ENCODE assay signal across 12 cellular contexts in genomic region chr6:129882510-129883023, GRCh38. TPM values are rescaled to one million over a fixed set of nuclear protein-coding genes. Genes with fewer than 3 reads are reported as not detected.
DNase-seq lines count a peak whose midpoint lies in the region; ATAC-seq and TF ChIP-seq lines count a peak whose summit lies in the region.
"Had no signal": no experiment of that assay in that cellular context is flagged by ENCODE, and none has a peak within 500 bp of the region (broad histone marks: within the 10 kb centered on the region; RNA-seq: fewer than 3 reads in every experiment).

No MANE protein-coding gene starts in this region.

- H3K4me3 ChIP-seq in Loucy (ENCODE audit: low read length, poor library complexity, severe bottlenecking) (no peak overlapping the region), stomach (no peak overlapping the region)
- H3K4me3 ChIP-seq: dorsolateral prefrontal cortex, pancreas had no signal

- TF ChIP-seq CTCF in Loucy (conservative IDR thresholded peaks at IDR 0.05; ENCODE audit: low read length) (no peak), stomach (IDR thresholded peaks at IDR 0.05) (no peak)

- peak overlapping the region; percentile 12; the same call in 1 of the 2 replicates for H2AFZ ChIP-seq in Loucy (ENCODE audit: low read length)

- H3K36me3 ChIP-seq in Loucy (ENCODE audit: insufficient read depth, low read length) (no peaks in the 10 kb centered on the region), stomach (no peaks in the 10 kb centered on the region)
- H3K36me3 ChIP-seq: BE2C, pancreas had no signal

- H3K9ac ChIP-seq in Loucy (ENCODE audit: low read depth, low read length, poor library complexity, severe bottlenecking): no peak overlapping the region

- no peaks in the 10 kb centered on the region for H4K20me1 ChIP-seq in Loucy (ENCODE audit: insufficient read depth, low read length, poor library complexity, severe bottlenecking)

- H3K79me2 ChIP-seq in Loucy (ENCODE audit: insufficient read depth, low read length): no peaks in the 10 kb centered on the region

- ATAC-seq in GM19035 (IDR thresholded peaks at IDR 0.05; ENCODE audit: unreplicated experiment) (peak; percentile 91), HG02852 (IDR thresholded peaks at IDR 0.05; ENCODE audit: unreplicated experiment) (peak; percentile 95)
- ATAC-seq: pancreas had no signal

- H3K27ac ChIP-seq in stomach: no peak overlapping the region
- H3K27ac ChIP-seq: dorsolateral prefrontal cortex, pancreas had no signal

- no peaks in the 10 kb centered on the region for H3K9me2 ChIP-seq in Loucy (replicated peaks; ENCODE audit: low read depth, low read length)

- TF ChIP-seq POLR2A in stomach (IDR thresholded peaks at IDR 0.05): no peak

- H3K4me2 ChIP-seq in Loucy (ENCODE audit: low read depth, low read length, poor library complexity, severe bottlenecking): no peak overlapping the region

- no peaks in the 10 kb centered on the region for H3K4me1 ChIP-seq in Loucy (ENCODE audit: insufficient read depth, low read length, poor library complexity, severe bottlenecking)
- no peaks in the 10 kb centered on the region for H3K4me1 ChIP-seq in stomach
- H3K4me1 ChIP-seq: BE2C, pancreas had no signal

- intact Hi-C loops in stomach (cut with DNase I; ENCODE audit: low total_unique reads): no loop called here

- no peak for TF ChIP-seq EP300 in stomach (IDR thresholded peaks at IDR 0.05)

- no peaks in the 10 kb centered on the region for H3K9me3 ChIP-seq in Loucy (ENCODE audit: insufficient read depth, low read depth, low read length)
- H3K9me3 ChIP-seq in stomach: peaks cover 0 to 5% (median 0%) of the 10 kb centered on the region in 4 donors
- H3K9me3 ChIP-seq: BE2C, pancreas had no signal

- peak; percentile 21 for DNase-seq in CD1c-positive myeloid dendritic cell (ENCODE audit: extremely low spot score)
- no peak for DNase-seq in stomach
- DNase-seq in NCI-H345 treated with DMSO at 0.1 percent for 48 hours (lab: John Stamatoyannopoulos, UW; ENCODE audit: unreplicated experiment): no peak
- DNase-seq in DMS53 (lab: John Stamatoyannopoulos, UW): no peak
- no peak for DNase-seq in AG08396 (ENCODE audit: low spot score)
- DNase-seq: BE2C, dorsolateral prefrontal cortex, pancreas, SIG-M5 had no signal

- H3F3A ChIP-seq in Loucy (ENCODE audit: low read depth): no peaks in the 10 kb centered on the region

- no peaks in the 10 kb centered on the region for H3K27me3 ChIP-seq in Loucy (ENCODE audit: insufficient read depth, low read length, poor library complexity, severe bottlenecking)
- H3K27me3 ChIP-seq in stomach: no peaks in the 10 kb centered on the region
- H3K27me3 ChIP-seq: dorsolateral prefrontal cortex, pancreas had no signal

- WGBS in stomach, 5 donors: 58 to 67% (median 64%) methylated on average over 8 of the region's 8 CpGs

RNA-seq across cellular contexts. Expression of gene TMEM244, which starts 21.5 kb away (rescaled TPM):
- total RNA-seq in stomach: not detected
- not detected for polyA plus RNA-seq in stomach
- total RNA-seq: pancreas had no signal
- polyA plus RNA-seq: pancreas had no signal
